In genomic region chr3:60028243-60028642, GRCh38 we compare ENCODE assay signal across 27 cellular contexts.
"Had no signal": no experiment of that assay in that cellular context is flagged by ENCODE, and none has a peak within 500 bp of the region (broad histone marks: within the 10 kb centered on the region; RNA-seq: fewer than 3 reads in every experiment).

No MANE protein-coding gene starts in this region.

- H3K4me3 Mint-ChIP-seq: activated naive CD8-positive, alpha-beta T cell; activated naive CD8-positive, alpha-beta T cell treated with anti-CD3 and anti-CD28 coated beads, Interleukin-2, amount 50 U/mL, for 24 hours; brain had no signal

- H3K27ac Mint-ChIP-seq: activated naive CD8-positive, alpha-beta T cell; activated naive CD8-positive, alpha-beta T cell treated with anti-CD3 and anti-CD28 coated beads, Interleukin-2, amount 50 U/mL, for 24 hours; brain had no signal

- H3K9me3 Mint-ChIP-seq: activated naive CD8-positive, alpha-beta T cell treated with anti-CD3 and anti-CD28 coated beads, Interleukin-2, amount 50 U/mL, for 24 hours; brain; T-cell had no signal

- ATAC-seq: activated naive CD8-positive, alpha-beta T cell treated with anti-CD3 and anti-CD28 coated beads, Interleukin-2, amount 50 U/mL, for 24 hours; PC-3; T-cell had no signal

- H3K36me3 Mint-ChIP-seq: brain had no signal

- DNase-seq: activated CD4-positive, alpha-beta T cell treated with anti-CD3 and anti-CD28 coated beads, Interleukin-2, amount 50 U/mL, for 4 hours; activated CD8-positive, alpha-beta memory T cell treated with anti-CD3 and anti-CD28 coated beads, Interleukin-2, amount 50 U/mL, for 4 hours; activated effector memory CD4-positive, alpha-beta T cell treated with anti-CD3 and anti-CD28 coated beads, Interleukin-2, amount 50 U/mL, for 16 hours; activated naive CD8-positive, alpha-beta T cell treated with anti-CD3 and anti-CD28 coated beads, Interleukin-2, amount 50 U/mL, for 24 hours; anterior cingulate cortex; caudate nucleus; cerebellar nuclear complex; cortex of kidney; NCI-H1092 treated with DMSO at 0.1 percent for 48 hours; NCI-H1417; NCI-H146; NCI-H187; NCI-H2029 treated with DMSO at 0.1 percent for 48 hours; NCI-H2107; NCI-H2171; NCI-H510A; NCI-H526; NCI-H748 treated with DMSO at 0.1 percent for 48 hours; NK-92 treated with Interleukin-12 subunit alpha and Interleukin-12 subunit beta, amount 100 ng/mL, for 24 hours; PC-3; Peyer's patch; RPMI8226; SHP77 treated with DMSO at 0.1 percent for 48 hours; SK-N-SH; T-cell had no signal

- H3K27me3 Mint-ChIP-seq: activated naive CD8-positive, alpha-beta T cell; activated naive CD8-positive, alpha-beta T cell treated with anti-CD3 and anti-CD28 coated beads, Interleukin-2, amount 50 U/mL, for 24 hours; T-cell had no signal
